Comparison of ENCODE assay signal across 8 cellular contexts in the genomic region with DNA sequence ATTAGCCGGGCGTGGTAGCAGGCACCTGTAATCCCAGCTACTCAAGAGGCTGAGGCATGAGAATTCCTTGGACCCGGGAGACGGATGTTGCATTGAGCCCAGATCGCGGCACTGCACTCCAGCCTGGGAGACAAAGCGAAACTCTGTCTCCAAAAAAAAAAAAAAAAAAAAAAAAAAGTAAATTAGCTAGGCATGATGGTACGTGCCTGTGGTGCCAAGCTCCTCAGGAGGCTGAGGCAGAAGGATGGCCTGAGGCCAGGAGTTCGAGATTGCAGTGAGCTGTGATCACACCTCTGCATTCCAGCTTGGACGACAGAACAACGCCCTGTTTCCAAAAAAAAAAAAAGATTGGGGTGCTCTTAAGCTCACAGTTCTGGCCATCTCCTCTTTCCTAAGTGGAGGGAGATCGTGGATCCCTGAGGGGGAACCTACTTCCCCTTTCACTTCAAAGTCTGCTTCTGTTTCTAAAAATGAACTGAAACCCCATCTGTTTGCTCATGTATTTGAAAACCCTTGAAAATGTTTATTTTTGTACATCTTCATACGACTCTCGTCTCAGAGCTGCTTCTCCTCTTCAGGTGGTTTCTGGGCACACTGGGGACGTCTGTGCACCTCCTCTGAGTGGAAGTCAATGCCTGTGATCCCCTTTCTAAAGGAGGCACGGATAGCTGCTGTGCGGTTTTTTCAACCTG.
DNase-seq lines count a peak whose midpoint lies in the region; ATAC-seq, FAIRE-seq and TF ChIP-seq lines count a peak whose summit lies in the region.

No MANE protein-coding gene starts in this region.

- H3K4me2 ChIP-seq in keratinocyte (ENCODE audit: control insufficient read depth, extremely low read depth, insufficient read depth, low read depth, low read length): peak overlapping the region; percentile 49

- H3K36me3 ChIP-seq in keratinocyte (ENCODE audit: control insufficient read depth in 2 of 2, extremely low read depth in 1 of 2, insufficient read depth in 2 of 2, low read length in 2 of 2): no peaks in the 10 kb centered on the region

- H3K9me3 Mint-ChIP-seq in IgD-negative memory B cell: peaks cover 0 to 3% (median 2%) of the 10 kb centered on the region in 3 donors

- H2AFZ ChIP-seq in keratinocyte (ENCODE audit: control insufficient read depth, low read length): no peak overlapping the region

- peaks cover 2% of the 10 kb centered on the region for H3K9me3 ChIP-seq in keratinocyte (ENCODE audit: control insufficient read depth, low read depth, low read length)

- no peak for TF ChIP-seq CTCF in keratinocyte (optimal IDR thresholded peaks at IDR 0.05 in 1 of 3, IDR thresholded peaks at IDR 0.05 in 1 of 3, conservative IDR thresholded peaks at IDR 0.05 in 1 of 3; ENCODE audit: extremely low read depth in 1 of 3, insufficient read depth in 2 of 3, low read length in 3 of 3)

- H3K27ac ChIP-seq in keratinocyte (ENCODE audit: control insufficient read depth, insufficient read depth, low read length): peak overlapping the region; percentile 27

- no peaks in the 10 kb centered on the region for H3K9me1 ChIP-seq in keratinocyte (ENCODE audit: control insufficient read depth, extremely low read depth, insufficient read depth, low read length)

- peak overlapping the region; percentile 38 for H3K9ac ChIP-seq in keratinocyte (ENCODE audit: control insufficient read depth, extremely low read depth, insufficient read depth, low read length)

- H3K27me3 ChIP-seq in keratinocyte (ENCODE audit: control insufficient read depth, extremely low read depth, insufficient read depth, low read length): no peaks in the 10 kb centered on the region

- H3K4me1 Mint-ChIP-seq in IgD-negative memory B cell: peaks cover 15 to 30% (median 25%) of the 10 kb centered on the region in 3 donors

- peaks cover 8% of the 10 kb centered on the region for H3K27me3 Mint-ChIP-seq in IgD-negative memory B cell

- peak; percentile 89 for FAIRE-seq in keratinocyte (lab: Jason Lieb, UNC)

- H3K27ac Mint-ChIP-seq in IgD-negative memory B cell: no peak overlapping the region

- H3K79me2 ChIP-seq in keratinocyte (ENCODE audit: control insufficient read depth, insufficient read depth, low read length): no peaks in the 10 kb centered on the region

- dilution Hi-C loops in keratinocyte (cut with MboI; ENCODE audit: extremely low pct_ligation_motif_present, low sequenced_read_pairs): no loop called here

- ATAC-seq in GM18499 (IDR thresholded peaks at IDR 0.05; ENCODE audit: insufficient read depth, unreplicated experiment): peak; percentile 67
- ATAC-seq in GM21529 (IDR thresholded peaks at IDR 0.05; ENCODE audit: unreplicated experiment): peak; percentile 92
- no peak for ATAC-seq in HG02623 (IDR thresholded peaks at IDR 0.05; ENCODE audit: unreplicated experiment)
- no peak for ATAC-seq in HG03097 (IDR thresholded peaks at IDR 0.05; ENCODE audit: low FRiP score, unreplicated experiment)

- no peak overlapping the region for H3K4me3 ChIP-seq in keratinocyte (ENCODE audit: control insufficient read depth in 2 of 3, extremely low read depth in 1 of 3, insufficient read depth in 2 of 3, low read depth in 1 of 3, low read length in 3 of 3)

- H3K4me3 Mint-ChIP-seq in IgD-negative memory B cell: peak overlapping the region in 3 of 4 donors; percentile 23 to 88 (median 82)

- peaks cover 11% of the 10 kb centered on the region for H3K4me1 ChIP-seq in keratinocyte (ENCODE audit: control insufficient read depth, extremely low read depth, insufficient read depth, low read length)

- no peaks in the 10 kb centered on the region for H4K20me1 ChIP-seq in keratinocyte (ENCODE audit: control insufficient read depth, extremely low read depth, insufficient read depth, low read length)

- H3K36me3 Mint-ChIP-seq in IgD-negative memory B cell: no peaks in the 10 kb centered on the region

- DNase-seq in keratinocyte (ENCODE audit: low read depth, low spot score) (peak; percentile 78), COR-L47 (lab: John Stamatoyannopoulos, UW) (no peak), activated T-cell treated with anti-CD3 and anti-CD28 coated beads for 4 hours (no peak)

Comparison
In these comparisons a context has a peak if more than half of its experiments do, and no peak if none do; other contexts are left out.
1. ATAC-seq: peak in GM18499 (single experiment) and GM21529 (single experiment); none in HG02623 (single experiment) and HG03097 (single experiment).